ENCODE assay signal across 9 cellular contexts in genomic region chr3:105876745-105877624, GRCh38. TPM values are rescaled to one million over a fixed set of nuclear protein-coding genes. Genes with fewer than 3 reads are reported as not detected.
A peak's percentile ranks its signal among the peaks of the same experiment; 100 is the strongest.
DNase-seq lines count a peak whose midpoint lies in the region; ATAC-seq, FAIRE-seq and TF ChIP-seq lines count a peak whose summit lies in the region.
"Had no signal": no experiment of that assay in that cellular context is flagged by ENCODE, and none has a peak within 500 bp of the region (broad histone marks: within the 10 kb centered on the region; RNA-seq: fewer than 3 reads in every experiment).

No MANE protein-coding gene starts in this region.

- H3K4me1 ChIP-seq in osteoblast (ENCODE audit: insufficient read depth, low read length) = peaks cover 18% of the 10 kb centered on the region

- FAIRE-seq in GM18507 (lab: Jason Lieb, UNC) = peak; percentile 38

- H3K4me2 ChIP-seq in osteoblast (ENCODE audit: insufficient read depth, low read length) = no peak overlapping the region
- H3K4me2 ChIP-seq: PC-9 had no signal

- no peaks in the 10 kb centered on the region for H3K27me3 Mint-ChIP-seq in activated T-helper 2 cell treated with anti-CD3 and anti-CD28 coated beads, Interferon-gamma antibody, Interleukin-2, Interleukin-4, amounts not matched to agents 10 μg/mL and 5 μg/mL and 100 μg/mL, durations not matched to agents 14 hours and 24 hours and 36 hours (ENCODE audit: low read depth)

- H2AFZ ChIP-seq in osteoblast (ENCODE audit: low read length) = no peak overlapping the region
- H2AFZ ChIP-seq: PC-9 had no signal

- no peaks in the 10 kb centered on the region for H3K36me3 ChIP-seq in osteoblast (ENCODE audit: insufficient read depth, low read length)

- intact Hi-C loops in activated T-helper 2 cell treated with anti-CD3 and anti-CD28 coated beads, Interferon-gamma antibody, Interleukin-2, Interleukin-4, amounts not matched to agents 10 μg/mL and 5 μg/mL and 100 μg/mL, durations not matched to agents 14 hours and 24 hours and 36 hours (cut with micrococcal nuclease) = loop anchor here (1.0 to 5.0 kb wide), 5 partner anchors 8 to 595 kb away; partner anchors contain the start of gene CBLB

- peak overlapping the region; percentile 75 for H3K27ac Mint-ChIP-seq in activated T-helper 2 cell treated with anti-CD3 and anti-CD28 coated beads, Interferon-gamma antibody, Interleukin-2, Interleukin-4, amounts not matched to agents 10 μg/mL and 5 μg/mL and 100 μg/mL, durations not matched to agents 14 hours and 24 hours and 36 hours

- H4K20me1 ChIP-seq in osteoblast (ENCODE audit: insufficient read depth, low read length) = no peaks in the 10 kb centered on the region

- TF ChIP-seq CTCF in osteoblast (IDR thresholded peaks at IDR 0.05; ENCODE audit: extremely low read depth, low read depth, low read length) = no peak

- peaks cover 32% of the 10 kb centered on the region for H3K4me1 Mint-ChIP-seq in activated T-helper 2 cell treated with anti-CD3 and anti-CD28 coated beads, Interferon-gamma antibody, Interleukin-2, Interleukin-4, amounts not matched to agents 10 μg/mL and 5 μg/mL and 100 μg/mL, durations not matched to agents 14 hours and 24 hours and 36 hours (ENCODE audit: low read depth)

- H3K27me3 ChIP-seq in osteoblast (ENCODE audit: insufficient read depth, low read length) = no peaks in the 10 kb centered on the region

- H3K9me3 Mint-ChIP-seq in activated T-helper 2 cell treated with anti-CD3 and anti-CD28 coated beads, Interferon-gamma antibody, Interleukin-2, Interleukin-4, amounts not matched to agents 10 μg/mL and 5 μg/mL and 100 μg/mL, durations not matched to agents 14 hours and 24 hours and 36 hours = peaks cover 3% of the 10 kb centered on the region

- peak; percentile 77 for ATAC-seq in HG02852 (IDR thresholded peaks at IDR 0.05; ENCODE audit: unreplicated experiment)

- no peak overlapping the region for H3K4me3 ChIP-seq in osteoblast (ENCODE audit: insufficient read depth, low read length)
- H3K4me3 ChIP-seq: PC-9 had no signal

- H3K79me2 ChIP-seq in osteoblast (ENCODE audit: insufficient read depth, low read length) = no peaks in the 10 kb centered on the region

- no peaks in the 10 kb centered on the region for H3K9me3 ChIP-seq in osteoblast (ENCODE audit: low read depth, low read length)

- DNase-seq in GM18507 (ENCODE audit: extremely low spot score, insufficient read length, low read depth) (no peak), osteoblast (ENCODE audit: insufficient read length, low spot score, missing footprints) (no peak), HuH-7 (ENCODE audit: low spot score) (no peak), RKO (ENCODE audit: low spot score) (no peak)
- DNase-seq in activated T-helper 2 cell treated with anti-CD3 and anti-CD28 coated beads, Interferon-gamma antibody, Interleukin-2, Interleukin-4, amounts not matched to agents 10 μg/mL and 5 μg/mL and 100 μg/mL, durations not matched to agents 14 hours and 24 hours and 36 hours (ENCODE audit: low spot score) = no peak
- no peak for DNase-seq in stimulated activated CD4-positive, alpha-beta T cell treated with anti-CD3 and anti-CD28 coated beads, Interleukin-12 subunit alpha, Interleukin-12 subunit beta, amount 100 ng/mL, for 4 hours
- DNase-seq: Karpas-422, PC-9 had no signal

- H3K4me3 Mint-ChIP-seq in activated T-helper 2 cell treated with anti-CD3 and anti-CD28 coated beads, Interferon-gamma antibody, Interleukin-2, Interleukin-4, amounts not matched to agents 10 μg/mL and 5 μg/mL and 100 μg/mL, durations not matched to agents 14 hours and 24 hours and 36 hours (ENCODE audit: low read depth) = peak overlapping the region; percentile 34

- peaks cover 3% of the 10 kb centered on the region for H3K36me3 Mint-ChIP-seq in activated T-helper 2 cell treated with anti-CD3 and anti-CD28 coated beads, Interferon-gamma antibody, Interleukin-2, Interleukin-4, amounts not matched to agents 10 μg/mL and 5 μg/mL and 100 μg/mL, durations not matched to agents 14 hours and 24 hours and 36 hours (ENCODE audit: low read depth)

- H3K27ac ChIP-seq in osteoblast (ENCODE audit: low read depth, low read length) = peak overlapping the region; percentile 33
- H3K27ac ChIP-seq: PC-9 had no signal

RNA-seq across cellular contexts. Expression of gene CBLB, which starts 8.2 kb away (rescaled TPM):
- 146 and 152 TPM in 2 replicates for total RNA-seq in activated T-helper 2 cell treated with anti-CD3 and anti-CD28 coated beads, Interferon-gamma antibody, Interleukin-2, Interleukin-4, amounts not matched to agents 10 μg/mL and 5 μg/mL and 100 μg/mL, durations not matched to agents 14 hours and 24 hours and 36 hours
- total RNA-seq in osteoblast = 108 and 128 TPM in 2 replicates
